In the genomic region with DNA sequence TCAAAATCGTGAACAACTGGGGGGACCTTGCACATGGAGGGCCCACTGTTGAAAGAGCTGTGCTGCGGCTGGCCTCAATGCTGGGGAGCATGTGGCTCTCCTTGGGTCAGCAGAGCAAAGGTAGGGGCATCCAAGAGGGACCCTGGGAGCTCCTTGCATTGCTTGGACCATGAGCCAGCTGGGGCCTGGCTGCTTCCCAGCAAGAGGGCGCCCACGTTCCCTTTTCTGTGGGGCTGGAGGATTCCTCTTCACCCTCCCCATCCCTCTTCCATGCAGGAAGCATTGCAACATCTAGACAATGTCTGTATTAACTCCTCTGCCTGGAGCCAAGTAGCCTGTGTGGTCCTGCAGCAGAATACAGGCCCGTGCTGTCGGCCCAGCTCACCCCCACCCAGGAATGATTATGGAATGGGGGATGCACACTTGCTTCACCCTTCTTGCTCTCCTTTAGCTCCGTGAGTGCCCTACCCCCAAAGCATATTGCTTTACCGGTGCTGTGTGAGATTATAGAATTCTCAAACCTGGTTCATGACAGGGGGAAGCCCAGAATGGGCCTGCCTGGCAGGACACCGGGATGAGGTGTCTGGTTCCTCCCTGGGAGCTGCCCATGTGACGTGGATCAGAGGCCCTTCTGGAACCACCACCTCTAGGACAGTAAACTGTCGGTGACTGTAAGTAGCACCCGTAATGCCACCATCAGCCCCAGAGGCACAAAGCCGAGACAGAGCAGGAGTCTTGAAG, we compare ENCODE assay signal across 9 cellular contexts.
DNase-seq lines count a peak whose midpoint lies in the region; ATAC-seq, FAIRE-seq and TF ChIP-seq lines count a peak whose summit lies in the region.
"Had no signal": no experiment of that assay in that cellular context is flagged by ENCODE, and none has a peak within 500 bp of the region (broad histone marks: within the 10 kb centered on the region; RNA-seq: fewer than 3 reads in every experiment).

No MANE protein-coding gene starts in this region.

- H3K4me1 Mint-ChIP-seq in astrocyte (ENCODE audit: low read depth, unreplicated experiment), result peaks cover 12% of the 10 kb centered on the region

- H3K79me2 ChIP-seq in astrocyte (ENCODE audit: insufficient read depth, low read length), result no peaks in the 10 kb centered on the region

- no peaks in the 10 kb centered on the region for H4K20me1 ChIP-seq in astrocyte (ENCODE audit: insufficient read depth, low read length)

- H3K4me3 ChIP-seq in A673 (ENCODE audit: low read depth, low read length, poor library complexity, severe bottlenecking), result no peak overlapping the region
- H3K4me3 ChIP-seq in HFF-Myc (replicated peaks; ENCODE audit: low read depth, low read length), result no peak overlapping the region
- no peak overlapping the region for H3K4me3 ChIP-seq in astrocyte (ENCODE audit: insufficient read depth, low read depth, low read length)

- no peaks in the 10 kb centered on the region for H3K9me3 Mint-ChIP-seq in astrocyte (ENCODE audit: unreplicated experiment)

- TF ChIP-seq CTCF in A673 (conservative IDR thresholded peaks at IDR 0.05; ENCODE audit: low read depth, low read length), result peak; percentile 66
- peak; percentile 22 for TF ChIP-seq CTCF in HFF-Myc (IDR thresholded peaks at IDR 0.05; ENCODE audit: low read depth, low read length, missing control alignments)
- TF ChIP-seq CTCF in astrocyte (IDR thresholded peaks at IDR 0.05; ENCODE audit: insufficient read depth, low read depth, low read length), result no peak

- no peak for TF ChIP-seq POLR2A in GM12891 (IDR thresholded peaks at IDR 0.05; ENCODE audit: low read depth, low read length)

- intact Hi-C loops in A673 (cut with micrococcal nuclease; ENCODE audit: unreplicated experiment), result no loop called here

- H3K4me1 ChIP-seq in A673 (ENCODE audit: insufficient read depth, low read length, poor library complexity, severe bottlenecking), result peaks cover 28% of the 10 kb centered on the region
- H3K4me1 ChIP-seq in astrocyte (ENCODE audit: insufficient read depth, low read length), result no peaks in the 10 kb centered on the region

- no peak overlapping the region for H2AFZ ChIP-seq in astrocyte (ENCODE audit: low read depth, low read length)

- H3K36me3 ChIP-seq in A673 (ENCODE audit: insufficient read depth, low read length, poor library complexity, severe bottlenecking), result no peaks in the 10 kb centered on the region
- H3K36me3 ChIP-seq in astrocyte (ENCODE audit: insufficient read depth, low read length), result no peaks in the 10 kb centered on the region

- BruUV-seq in A673 (replicated peaks; lab: Mats Ljungman, UMichigan), result no TSS peak

- H3K27ac Mint-ChIP-seq in astrocyte (ENCODE audit: unreplicated experiment), result no peak overlapping the region

- H3K4me3 Mint-ChIP-seq in astrocyte (ENCODE audit: unreplicated experiment), result no peak overlapping the region

- H3K27me3 Mint-ChIP-seq in astrocyte (ENCODE audit: low read depth, unreplicated experiment), result peaks cover 30% of the 10 kb centered on the region

- H3K9me3 ChIP-seq in A673 (ENCODE audit: low read depth, low read length, poor library complexity, severe bottlenecking) (no peaks in the 10 kb centered on the region), astrocyte (ENCODE audit: insufficient read depth, low read depth, low read length) (no peaks in the 10 kb centered on the region)

- no peak for FAIRE-seq in astrocyte (lab: Jason Lieb, UNC)
- FAIRE-seq in GM12891 (lab: Jason Lieb, UNC), result no peak

- POLR2A ChIA-PET in A673 (lab: Charles Lee; ENCODE audit: low non-redundant PET), result no interaction called here

- no peak overlapping the region for H3K9ac ChIP-seq in astrocyte (ENCODE audit: low read length)

- H3K27ac ChIP-seq in A673 (ENCODE audit: low read depth, low read length, poor library complexity, severe bottlenecking) (no peak overlapping the region), astrocyte (ENCODE audit: low read depth, low read length) (no peak overlapping the region)

- no peak overlapping the region for H3K4me2 ChIP-seq in astrocyte (ENCODE audit: low read length)

- DNase-seq in A673 (ENCODE audit: low spot score) (peak; percentile 82), HFF-Myc (ENCODE audit: extremely low read depth, low read depth) (no peak), astrocyte (ENCODE audit: low read depth) (peak; percentile 31), lung microvascular endothelial cell (ENCODE audit: low read depth in 2 of 2) (peak; percentile 46 to 55), GM12891 (ENCODE audit: insufficient read length, low spot score) (no peak), glomerular visceral epithelial cell (ENCODE audit: extremely low spot score) (no peak)
- no peak for DNase-seq in stimulated activated CD8-positive, alpha-beta memory T cell treated with anti-CD3 and anti-CD28 coated beads, Interleukin-4, amount 100 ng/mL, for 48 hours
- DNase-seq: NCI-H2171 had no signal

- H3K36me3 Mint-ChIP-seq in astrocyte (ENCODE audit: low read depth, unreplicated experiment), result no peaks in the 10 kb centered on the region

- no peak for ATAC-seq in HG03135 (IDR thresholded peaks at IDR 0.05; ENCODE audit: unreplicated experiment)

- H3K27me3 ChIP-seq in A673 (replicated peaks; ENCODE audit: insufficient read depth, low read depth, low read length, poor library complexity) (no peaks in the 10 kb centered on the region), astrocyte (ENCODE audit: insufficient read depth, low read length) (peaks cover 29% of the 10 kb centered on the region)

- CTCF ChIA-PET in A673 (lab: Charles Lee), result no interaction called here

TF ChIP-seq in GM12891, 5 proteins besides CTCF, POLR2A, EP300 and RAD21:
- TF ChIP-seq PAX5 (IDR thresholded peaks at IDR 0.05; ENCODE audit: insufficient read depth, low read length, severe bottlenecking) (no peak), SPI1 (IDR thresholded peaks at IDR 0.05; ENCODE audit: low read depth, low read length) (no peak), POLR2AphosphoS5 (IDR thresholded peaks at IDR 0.05; ENCODE audit: low read depth, low read length) (no peak), TAF1 (IDR thresholded peaks at IDR 0.05; ENCODE audit: low read depth, low read length) (no peak), POU2F2 (IDR thresholded peaks at IDR 0.05; ENCODE audit: low read depth, low read length) (no peak)

Comparison
In these comparisons a context has a peak if more than half of its experiments do, and no peak if none do; other contexts are left out.
1. DNase-seq: peak in A673 (single experiment), astrocyte (single experiment) and lung microvascular endothelial cell (2 of 2); none in HFF-Myc (single experiment), stimulated activated CD8-positive, alpha-beta memory T cell treated with anti-CD3 and anti-CD28 coated beads, Interleukin-4, amount 100 ng/mL, for 48 hours (single experiment), GM12891 (single experiment) and glomerular visceral epithelial cell (single experiment).